In genomic region chr5:73960426-73960825, GRCh38 we compare ENCODE assay signal across 16 cellular contexts.
DNase-seq lines count a peak whose midpoint lies in the region; ATAC-seq and TF ChIP-seq lines count a peak whose summit lies in the region.
"Had no signal": no experiment of that assay in that cellular context is flagged by ENCODE, and none has a peak within 500 bp of the region (broad histone marks: within the 10 kb centered on the region; RNA-seq: fewer than 3 reads in every experiment).

No MANE protein-coding gene starts in this region.

- H3K36me3 Mint-ChIP-seq in activated T-cell treated with anti-CD3 and anti-CD28 coated beads, Interleukin-2, amount 50 U/mL, for 72 hours (ENCODE audit: insufficient read depth in 2 of 2), result no peaks in the 10 kb centered on the region
- H3K36me3 Mint-ChIP-seq: CD4-positive, CD25-positive, alpha-beta regulatory T cell; IgD-negative memory B cell had no signal

- H3K9me2 ChIP-seq in DOHH2 (replicated peaks; ENCODE audit: control insufficient read depth, low read length) (no peaks in the 10 kb centered on the region), OCI-LY1 (ENCODE audit: low read depth, low read length) (no peaks in the 10 kb centered on the region)

- peak overlapping the region; percentile 67 for H3K4me2 ChIP-seq in DOHH2 (ENCODE audit: low read length)
- H3K4me2 ChIP-seq in OCI-LY1 (ENCODE audit: low read length), result 0 out of 2 replicates have a peak overlapping the region, but pooled peaks have one; percentile 6

- H3K27me3 ChIP-seq in DOHH2 (ENCODE audit: control insufficient read depth, low read length) (no peaks in the 10 kb centered on the region), OCI-LY1 (ENCODE audit: insufficient read depth, low read length) (no peaks in the 10 kb centered on the region)

- H3F3A ChIP-seq in DOHH2 (ENCODE audit: control insufficient read depth, insufficient read depth) (peaks cover 13% of the 10 kb centered on the region), OCI-LY1 (ENCODE audit: insufficient read depth, low read length) (no peaks in the 10 kb centered on the region)

- DNase-seq in fibroblast of mammary gland (ENCODE audit: low read depth) (peak; percentile 50), mesenteric fat pad (ENCODE audit: low spot score) (no peak), hypothalamus (lab: John Stamatoyannopoulos, UW) (no peak)
- DNase-seq in activated T-cell treated with anti-CD3 and anti-CD28 coated beads, Interleukin-2, amount 50 U/mL, for 72 hours, result no peak
- DNase-seq: CD4-positive, CD25-positive, alpha-beta regulatory T cell; Kasumi-1; NCI-H1092 treated with DMSO at 0.1 percent for 48 hours; NCI-H2029; NCI-H226; NCI-H524; NCI-H774 had no signal

- H3K9ac ChIP-seq in OCI-LY1 (ENCODE audit: low read length), result no peak overlapping the region

- peak; percentile 15 for ATAC-seq in HG02623 (IDR thresholded peaks at IDR 0.05; ENCODE audit: unreplicated experiment)
- no peak for ATAC-seq in activated T-cell treated with anti-CD3 and anti-CD28 coated beads, Interleukin-2, amount 50 U/mL, for 72 hours (replicated peaks in 1 of 2)
- ATAC-seq: Right ventricle myocardium inferior had no signal

- TF ChIP-seq CTCF in DOHH2 (IDR thresholded peaks at IDR 0.05; ENCODE audit: low read depth, low read length, poor library complexity, severe bottlenecking) (no peak), OCI-LY1 (IDR thresholded peaks at IDR 0.05; ENCODE audit: low read length) (no peak), fibroblast of mammary gland (conservative IDR thresholded peaks at IDR 0.05; ENCODE audit: control insufficient read depth, insufficient read depth, low read depth, low read length) (no peak)

- no peaks in the 10 kb centered on the region for H3K9me3 Mint-ChIP-seq in activated T-cell treated with anti-CD3 and anti-CD28 coated beads, Interleukin-2, amount 50 U/mL, for 72 hours

- H2AFZ ChIP-seq in OCI-LY1 (ENCODE audit: low read length), result no peak overlapping the region

- no peaks in the 10 kb centered on the region; the same call in 1 of the 2 replicates for H3K36me3 ChIP-seq in DOHH2 (ENCODE audit: control insufficient read depth, low read length)
- H3K36me3 ChIP-seq in OCI-LY1 (ENCODE audit: insufficient read depth, low read length), result no peaks in the 10 kb centered on the region

- no peaks in the 10 kb centered on the region for H3K4me1 Mint-ChIP-seq in activated T-cell treated with anti-CD3 and anti-CD28 coated beads, Interleukin-2, amount 50 U/mL, for 72 hours (ENCODE audit: low read depth)
- H3K4me1 Mint-ChIP-seq: CD4-positive, CD25-positive, alpha-beta regulatory T cell had no signal

- H4K20me1 ChIP-seq in DOHH2 (ENCODE audit: control insufficient read depth, insufficient read depth, low read depth, low read length) (no peaks in the 10 kb centered on the region), OCI-LY1 (ENCODE audit: insufficient read depth, low read length) (no peaks in the 10 kb centered on the region)

- H3K27me3 Mint-ChIP-seq in activated T-cell treated with anti-CD3 and anti-CD28 coated beads, Interleukin-2, amount 50 U/mL, for 72 hours (ENCODE audit: low read depth), result peaks cover 32% of the 10 kb centered on the region

- H3K27ac ChIP-seq in DOHH2 (ENCODE audit: low read depth, low read length), result peak overlapping the region; percentile 93
- no peak overlapping the region for H3K27ac ChIP-seq in OCI-LY1 (ENCODE audit: low read depth, low read length, poor library complexity, severe bottlenecking)

- no peak overlapping the region for H3K4me3 Mint-ChIP-seq in activated T-cell treated with anti-CD3 and anti-CD28 coated beads, Interleukin-2, amount 50 U/mL, for 72 hours
- H3K4me3 Mint-ChIP-seq: CD4-positive, CD25-positive, alpha-beta regulatory T cell had no signal

- H3K4me3 ChIP-seq in DOHH2 (ENCODE audit: low read length) (peak overlapping the region; percentile 54), OCI-LY1 (ENCODE audit: low read depth, low read length, poor library complexity, severe bottlenecking) (no peak overlapping the region), fibroblast of mammary gland (ENCODE audit: control insufficient read depth, low read depth, low read length) (no peak overlapping the region)

- H3K79me2 ChIP-seq in DOHH2 (ENCODE audit: control insufficient read depth, low read length), result no peaks in the 10 kb centered on the region
- no peaks in the 10 kb centered on the region for H3K79me2 ChIP-seq in OCI-LY1 (ENCODE audit: insufficient read depth, low read length)

- H3K9me3 ChIP-seq in DOHH2 (ENCODE audit: control insufficient read depth, insufficient read depth, low read length) (no peaks in the 10 kb centered on the region), OCI-LY1 (ENCODE audit: low read length) (no peaks in the 10 kb centered on the region)

- H3K4me1 ChIP-seq in DOHH2 (ENCODE audit: control insufficient read depth, low read length) (peaks cover 60% of the 10 kb centered on the region), OCI-LY1 (ENCODE audit: insufficient read depth, low read length, severe bottlenecking) (peaks cover 10% of the 10 kb centered on the region)

- no peak overlapping the region for H3K27ac Mint-ChIP-seq in activated T-cell treated with anti-CD3 and anti-CD28 coated beads, Interleukin-2, amount 50 U/mL, for 72 hours
- H3K27ac Mint-ChIP-seq: CD4-positive, CD25-positive, alpha-beta regulatory T cell; IgD-negative memory B cell had no signal
